Comparison of ENCODE assay signal across 30 cellular contexts in genomic region chr17:44808156-44808555, GRCh38. TPM values are rescaled to one million over a fixed set of nuclear protein-coding genes. Genes with fewer than 3 reads are reported as not detected.
"Had no signal": no experiment of that assay in that cellular context is flagged by ENCODE, and none has a peak within 500 bp of the region (broad histone marks: within the 10 kb centered on the region; RNA-seq: fewer than 3 reads in every experiment).

No MANE protein-coding gene starts in this region.

- DNase-seq: activated CD8-positive, alpha-beta memory T cell treated with anti-CD3 and anti-CD28 coated beads for 24 hours; activated CD8-positive, alpha-beta memory T cell treated with anti-CD3 and anti-CD28 coated beads, Interleukin-2, amount 50 U/mL, for 4 hours; activated naive CD4-positive, alpha-beta T cell treated with Interleukin-2 at 50 U/mL for 16 hours; activated naive CD8-positive, alpha-beta T cell treated with anti-CD3 and anti-CD28 coated beads for 36 hours; activated T-cell treated with anti-CD3 and anti-CD28 coated beads, Interleukin-2, amount 50 U/mL, for 24 hours; colonic mucosa; dorsolateral prefrontal cortex; effector memory CD8-positive, alpha-beta T cell; gastrocnemius medialis; heart left ventricle; islet precursor cell; left colon; mucosa of descending colon; naive thymus-derived CD4-positive, alpha-beta T cell; psoas muscle; right lobe of liver; small intestine; stimulated activated CD4-positive, alpha-beta T cell treated with anti-CD3 and anti-CD28 coated beads, Interleukin-2, amount 100 ng/mL, for 24 hours; stomach; T-helper 9 cell; upper lobe of left lung had no signal

- H3K4me3 Mint-ChIP-seq: activated naive CD8-positive, alpha-beta T cell treated with anti-CD3 and anti-CD28 coated beads for 36 hours; activated T-cell treated with anti-CD3 and anti-CD28 coated beads, Interleukin-2, amount 50 U/mL, for 24 hours; activated T-helper 17 cell treated with anti-CD3 and anti-CD28 coated beads, Interleukin-2, amount 50 U/mL, for 72 hours; effector memory CD8-positive, alpha-beta T cell; memory B cell; naive thymus-derived CD4-positive, alpha-beta T cell; stimulated activated memory B cell treated with anti-CD40 and anti-IgM and Interleukin-4, amounts not matched to agents 10 μg/mL and 1 μg/mL and 100 μg/mL, for 72 hours had no signal

- H3K4me3 ChIP-seq: breast epithelium, colonic mucosa, dorsolateral prefrontal cortex, gastrocnemius medialis, heart left ventricle, mucosa of descending colon, psoas muscle, right lobe of liver, stomach, upper lobe of left lung had no signal

- H3K27ac Mint-ChIP-seq: activated naive CD8-positive, alpha-beta T cell treated with anti-CD3 and anti-CD28 coated beads for 36 hours; activated T-cell treated with anti-CD3 and anti-CD28 coated beads, Interleukin-2, amount 50 U/mL, for 24 hours; activated T-helper 17 cell treated with anti-CD3 and anti-CD28 coated beads, Interleukin-2, amount 50 U/mL, for 72 hours; effector memory CD8-positive, alpha-beta T cell; memory B cell; naive thymus-derived CD4-positive, alpha-beta T cell; stimulated activated memory B cell treated with anti-CD40 and anti-IgM and Interleukin-4, amounts not matched to agents 10 μg/mL and 1 μg/mL and 100 μg/mL, for 72 hours had no signal

- H3K9me3 Mint-ChIP-seq: activated naive CD8-positive, alpha-beta T cell treated with anti-CD3 and anti-CD28 coated beads for 36 hours; activated T-cell treated with anti-CD3 and anti-CD28 coated beads, Interleukin-2, amount 50 U/mL, for 24 hours; activated T-helper 17 cell treated with anti-CD3 and anti-CD28 coated beads, Interleukin-2, amount 50 U/mL, for 72 hours; effector memory CD8-positive, alpha-beta T cell; memory B cell; naive thymus-derived CD4-positive, alpha-beta T cell; stimulated activated memory B cell treated with anti-CD40 and anti-IgM and Interleukin-4, amounts not matched to agents 10 μg/mL and 1 μg/mL and 100 μg/mL, for 72 hours had no signal

- H3K36me3 Mint-ChIP-seq: memory B cell; naive thymus-derived CD4-positive, alpha-beta T cell; stimulated activated memory B cell treated with anti-CD40 and anti-IgM and Interleukin-4, amounts not matched to agents 10 μg/mL and 1 μg/mL and 100 μg/mL, for 72 hours had no signal

- H3K27ac ChIP-seq: breast epithelium, colonic mucosa, gastrocnemius medialis, psoas muscle, right lobe of liver, upper lobe of left lung had no signal

- ATAC-seq: activated T-helper 17 cell treated with anti-CD3 and anti-CD28 coated beads, Interleukin-2, amount 50 U/mL, for 72 hours; effector memory CD8-positive, alpha-beta T cell; esophagus mucosa; gastrocnemius medialis; heart left ventricle; left colon; mucosa of descending colon; naive thymus-derived CD4-positive, alpha-beta T cell; psoas muscle; right lobe of liver; stimulated activated memory B cell treated with anti-CD40 and anti-IgM and Interleukin-4, amounts not matched to agents 10 μg/mL and 1 μg/mL and 100 μg/mL, for 72 hours had no signal

- H3K27me3 ChIP-seq: breast epithelium, colonic mucosa, gastrocnemius medialis, heart left ventricle, right lobe of liver, stomach, upper lobe of left lung had no signal

- H3K9me3 ChIP-seq: breast epithelium, colonic mucosa, gastrocnemius medialis, heart left ventricle, mucosa of descending colon, psoas muscle, right lobe of liver, stomach, upper lobe of left lung had no signal

- H3K4me1 ChIP-seq: breast epithelium, colonic mucosa, gastrocnemius medialis, psoas muscle, right lobe of liver, upper lobe of left lung had no signal

- H3K4me1 Mint-ChIP-seq: activated naive CD8-positive, alpha-beta T cell treated with anti-CD3 and anti-CD28 coated beads for 36 hours; activated T-helper 17 cell treated with anti-CD3 and anti-CD28 coated beads, Interleukin-2, amount 50 U/mL, for 72 hours; memory B cell; naive thymus-derived CD4-positive, alpha-beta T cell; stimulated activated memory B cell treated with anti-CD40 and anti-IgM and Interleukin-4, amounts not matched to agents 10 μg/mL and 1 μg/mL and 100 μg/mL, for 72 hours had no signal

- H3K36me3 ChIP-seq: breast epithelium, colonic mucosa, gastrocnemius medialis, right lobe of liver, upper lobe of left lung had no signal

RNA-seq across cellular contexts. Expression of gene GJC1, which starts 21.9 kb away (rescaled TPM):
- polyA plus RNA-seq: naive thymus-derived CD4-positive, alpha-beta T cell had no signal

RNA-seq across cellular contexts. Expression of gene HIGD1B, which starts 39.5 kb away (rescaled TPM):
- total RNA-seq: activated naive CD8-positive, alpha-beta T cell treated with anti-CD3 and anti-CD28 coated beads for 36 hours; activated T-helper 17 cell treated with anti-CD3 and anti-CD28 coated beads, Interleukin-2, amount 50 U/mL, for 72 hours; astrocyte; endothelial cell of umbilical vein; naive thymus-derived CD4-positive, alpha-beta T cell; osteoblast; right lobe of liver; T-helper 1 cell treated with Interleukin-12 subunit alpha and Interleukin-12 subunit beta and Interleukin-4 antibody, amounts not matched to agents 30 ng/mL and 1 ng/mL, for 36 hours had no signal
- polyA plus RNA-seq: endothelial cell of umbilical vein; naive thymus-derived CD4-positive, alpha-beta T cell had no signal
